ENCODE assay signal across 8 cellular contexts in genomic region chr6:62285612-62286469, GRCh38. TPM values are rescaled to one million over a fixed set of nuclear protein-coding genes. Genes with fewer than 3 reads are reported as not detected.
A peak's percentile ranks its signal among the peaks of the same experiment; 100 is the strongest.
DNase-seq lines count a peak whose midpoint lies in the region; ATAC-seq and TF ChIP-seq lines count a peak whose summit lies in the region.

TSS of gene KHDRBS2 (minus strand) at chr6:62286225.

- H3K27ac Mint-ChIP-seq in chondrocyte (ENCODE audit: unreplicated experiment), result no peak within 1 kb of the TSS
- H3K27ac Mint-ChIP-seq in stimulated activated effector memory CD8-positive, alpha-beta T cell treated with anti-CD3 and anti-CD28 coated beads, Interleukin-12 subunit alpha, Interleukin-12 subunit beta, amount 100 ng/mL, for 72 hours, result no peak within 1 kb of the TSS

- DNase-seq in COLO829 (ENCODE audit: low spot score), result peak; percentile 7
- DNase-seq in GM19240 (ENCODE audit: insufficient read length, low spot score), result peak; percentile 48
- DNase-seq in NCI-H82 (lab: John Stamatoyannopoulos, UW), result peak; percentile 94
- DNase-seq in chondrocyte (ENCODE audit: low spot score), result peak; percentile 87
- peak; percentile 91 to 93 for DNase-seq in left lung
- no peak for DNase-seq in stimulated activated effector memory CD8-positive, alpha-beta T cell treated with anti-CD3 and anti-CD28 coated beads, Interleukin-12 subunit alpha, Interleukin-12 subunit beta, amount 100 ng/mL, for 72 hours (ENCODE audit: low spot score in 2 of 2)
- DNase-seq in foreskin fibroblast, result no peak

- H3K36me3 Mint-ChIP-seq in chondrocyte (ENCODE audit: low read depth), result no peaks in the 10 kb centered on the region
- no peaks in the 10 kb centered on the region for H3K36me3 Mint-ChIP-seq in stimulated activated effector memory CD8-positive, alpha-beta T cell treated with anti-CD3 and anti-CD28 coated beads, Interleukin-12 subunit alpha, Interleukin-12 subunit beta, amount 100 ng/mL, for 72 hours

- H3K9me3 Mint-ChIP-seq in chondrocyte (ENCODE audit: low read depth), result no peaks in the 10 kb centered on the region
- peaks cover 9% of the 10 kb centered on the region for H3K9me3 Mint-ChIP-seq in stimulated activated effector memory CD8-positive, alpha-beta T cell treated with anti-CD3 and anti-CD28 coated beads, Interleukin-12 subunit alpha, Interleukin-12 subunit beta, amount 100 ng/mL, for 72 hours

- peak within 1 kb of the TSS in 1 of 2 donors; percentile 69 for H3K27ac ChIP-seq in left lung

- no peak for TF ChIP-seq CTCF in chondrocyte (IDR thresholded peaks at IDR 0.05)
- no peak for TF ChIP-seq CTCF in left lung (IDR thresholded peaks at IDR 0.05)
- TF ChIP-seq CTCF in foreskin fibroblast (IDR thresholded peaks at IDR 0.05; ENCODE audit: low read depth, low read length), result no peak

- peaks cover 14% of the 10 kb centered on the region for H3K4me1 Mint-ChIP-seq in chondrocyte (ENCODE audit: low read depth)
- H3K4me1 Mint-ChIP-seq in stimulated activated effector memory CD8-positive, alpha-beta T cell treated with anti-CD3 and anti-CD28 coated beads, Interleukin-12 subunit alpha, Interleukin-12 subunit beta, amount 100 ng/mL, for 72 hours, result no peaks in the 10 kb centered on the region

- no peaks in the 10 kb centered on the region for H3K36me3 ChIP-seq in left lung

- H3K4me3 Mint-ChIP-seq in chondrocyte (ENCODE audit: unreplicated experiment), result peak within 1 kb of the TSS; percentile 52
- H3K4me3 Mint-ChIP-seq in stimulated activated effector memory CD8-positive, alpha-beta T cell treated with anti-CD3 and anti-CD28 coated beads, Interleukin-12 subunit alpha, Interleukin-12 subunit beta, amount 100 ng/mL, for 72 hours, result peak within 1 kb of the TSS; percentile 55

- ATAC-seq in HG03159 (IDR thresholded peaks at IDR 0.05; ENCODE audit: unreplicated experiment) (peak; percentile 100), left lung (peak; percentile 99)
- peak; percentile 75 for ATAC-seq in stimulated activated effector memory CD8-positive, alpha-beta T cell treated with anti-CD3 and anti-CD28 coated beads, Interleukin-12 subunit alpha, Interleukin-12 subunit beta, amount 100 ng/mL, for 72 hours

- intact Hi-C loops in left lung (cut with DNase I), result loop anchor here in 1 of 2 donors (10.0 kb wide), 1 partner anchor 471 kb away; no protein-coding TSS in a partner anchor

- H3K4me1 ChIP-seq in left lung, result peaks cover 5 to 6% of the 10 kb centered on the region in 2 donors

- H3K27me3 Mint-ChIP-seq in chondrocyte (ENCODE audit: low read depth), result peaks cover 34% of the 10 kb centered on the region

- peak within 1 kb of the TSS; percentile 40 to 53 for H3K4me3 ChIP-seq in left lung
- no peak within 1 kb of the TSS for H3K4me3 ChIP-seq in foreskin fibroblast (ENCODE audit: low read depth in 1 of 2, low read length in 2 of 2)

- no peaks in the 10 kb centered on the region for H3K9me3 ChIP-seq in left lung

- H3K27me3 ChIP-seq in left lung, result peaks cover 0 to 30% of the 10 kb centered on the region in 2 donors

RNA-seq across cellular contexts. Expression of gene KHDRBS2, which starts in this region (rescaled TPM):
- not detected in 3 replicates for total RNA-seq in chondrocyte
- 1 to 10 TPM; 3.5 to 6.1 TPM for total RNA-seq in left lung

Comparison
In these comparisons a context has a peak if more than half of its experiments do, and no peak if none do; other contexts are left out.
1. Peak in DNase-seq in chondrocyte; RNA of the gene not detected or under 1 TPM.
2. DNase-seq: peak in COLO829 (single experiment), GM19240 (single experiment), NCI-H82 (single experiment) and left lung (2 of 2); none in stimulated activated effector memory CD8-positive, alpha-beta T cell treated with anti-CD3 and anti-CD28 coated beads, Interleukin-12 subunit alpha, Interleukin-12 subunit beta, amount 100 ng/mL, for 72 hours (0 of 2) and foreskin fibroblast (0 of 2).
3. H3K4me3 ChIP-seq: peak in left lung (2 of 2); none in foreskin fibroblast (0 of 2).
4. Peak in every context shown above with its lines, with median percentiles within 50 percentile points of each other: ATAC-seq.